Comparison of ENCODE assay signal across 16 cellular contexts in the genomic region with DNA sequence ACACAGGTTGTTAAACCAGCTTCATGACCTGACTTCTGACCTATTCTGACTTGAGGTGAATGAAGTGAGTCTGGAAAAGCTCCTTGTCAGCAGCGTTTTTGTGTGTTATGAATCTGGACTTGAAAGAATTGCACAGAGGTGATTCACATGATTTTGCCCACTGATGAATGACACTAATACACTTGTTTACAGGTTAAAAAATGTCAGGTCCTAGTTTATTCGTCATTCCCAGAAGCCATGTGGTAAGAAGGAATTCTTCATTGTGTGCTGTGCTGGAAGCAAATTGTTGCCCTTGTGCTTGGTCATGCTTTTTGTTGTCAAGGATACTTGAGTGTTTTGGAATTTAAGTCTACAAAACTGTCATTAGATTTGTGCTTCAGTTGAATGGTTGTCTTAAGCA. TPM values are rescaled to one million over a fixed set of nuclear protein-coding genes. Genes with fewer than 3 reads are reported as not detected.
DNase-seq lines count a peak whose midpoint lies in the region; ATAC-seq, FAIRE-seq and TF ChIP-seq lines count a peak whose summit lies in the region.
"Had no signal": no experiment of that assay in that cellular context is flagged by ENCODE, and none has a peak within 500 bp of the region (broad histone marks: within the 10 kb centered on the region; RNA-seq: fewer than 3 reads in every experiment).

No MANE protein-coding gene starts in this region.

- no peak for TF ChIP-seq CTCF in astrocyte (IDR thresholded peaks at IDR 0.05; ENCODE audit: insufficient read depth, low read depth, low read length)

- H3K27ac ChIP-seq in astrocyte (ENCODE audit: low read depth, low read length): peak overlapping the region; percentile 32
- H3K27ac ChIP-seq: HL-60, SJCRH30 had no signal

- no peak for TF ChIP-seq POLR2A in H54 (IDR thresholded peaks at IDR 0.05; ENCODE audit: low read depth, low read length)

- no peak overlapping the region for H3K4me3 ChIP-seq in astrocyte (ENCODE audit: insufficient read depth, low read depth, low read length)
- H3K4me3 ChIP-seq: SJCRH30 had no signal

- H3K9ac ChIP-seq in astrocyte (ENCODE audit: low read length): no peak overlapping the region

- H3K4me1 Mint-ChIP-seq in astrocyte (ENCODE audit: low read depth, unreplicated experiment): peaks cover 5% of the 10 kb centered on the region

- no peak overlapping the region for H2AFZ ChIP-seq in astrocyte (ENCODE audit: low read depth, low read length)

- peaks cover 1% of the 10 kb centered on the region for H3K9me3 Mint-ChIP-seq in astrocyte (ENCODE audit: unreplicated experiment)
- H3K9me3 Mint-ChIP-seq: activated naive CD4-positive, alpha-beta T cell treated with anti-CD3 and anti-CD28 coated beads for 36 hours had no signal

- peak overlapping the region; percentile 90 for H3K27ac Mint-ChIP-seq in astrocyte (ENCODE audit: unreplicated experiment)
- H3K27ac Mint-ChIP-seq: activated naive CD4-positive, alpha-beta T cell treated with anti-CD3 and anti-CD28 coated beads for 36 hours had no signal

- peaks cover 3% of the 10 kb centered on the region for H3K36me3 ChIP-seq in astrocyte (ENCODE audit: insufficient read depth, low read length)
- H3K36me3 ChIP-seq: SJCRH30 had no signal

- peaks cover 2% of the 10 kb centered on the region for H3K27me3 Mint-ChIP-seq in astrocyte (ENCODE audit: low read depth, unreplicated experiment)

- in situ Hi-C loops in ACHN (cut with HindIII; ENCODE audit: low pct_ligation_motif_present, low pct_unique_long_range_greater_than_20kb, low sequenced_read_pairs): no loop called here

- H3K4me2 ChIP-seq in astrocyte (ENCODE audit: low read length): no peak overlapping the region

- H3K27me3 ChIP-seq in astrocyte (ENCODE audit: insufficient read depth, low read length): no peaks in the 10 kb centered on the region
- H3K27me3 ChIP-seq: SJCRH30 had no signal

- H3K4me3 Mint-ChIP-seq in astrocyte (ENCODE audit: unreplicated experiment): no peak overlapping the region
- H3K4me3 Mint-ChIP-seq: activated naive CD4-positive, alpha-beta T cell treated with anti-CD3 and anti-CD28 coated beads for 36 hours had no signal

- no peaks in the 10 kb centered on the region for H3K4me1 ChIP-seq in astrocyte (ENCODE audit: insufficient read depth, low read length)
- H3K4me1 ChIP-seq: SJCRH30 had no signal

- H3K79me2 ChIP-seq in astrocyte (ENCODE audit: insufficient read depth, low read length): no peaks in the 10 kb centered on the region

- DNase-seq in ACHN: peak; percentile 4
- DNase-seq in H54 (ENCODE audit: insufficient read length, low spot score): peak; percentile 6
- DNase-seq in astrocyte (ENCODE audit: low read depth): peak; percentile 97
- peak; percentile 89 for DNase-seq in iris pigment epithelial cell (ENCODE audit: low read depth)
- no peak for DNase-seq in ureter (ENCODE audit: low spot score)
- DNase-seq in NK-92 (lab: John Stamatoyannopoulos, UW; ENCODE audit: unreplicated experiment): no peak
- DNase-seq: activated naive CD4-positive, alpha-beta T cell treated with anti-CD3 and anti-CD28 coated beads for 36 hours; AML-193; DND-41; MM.1S; NCI-H2081 treated with DMSO at 0.1 percent for 48 hours; SJCRH30 had no signal

- FAIRE-seq in H54 (lab: Jason Lieb, UNC) (no peak), astrocyte (lab: Jason Lieb, UNC) (peak; percentile 5)
- FAIRE-seq: GM19239 had no signal

- peaks cover 7% of the 10 kb centered on the region for H3K36me3 Mint-ChIP-seq in astrocyte (ENCODE audit: low read depth, unreplicated experiment)

- H4K20me1 ChIP-seq in astrocyte (ENCODE audit: insufficient read depth, low read length): no peaks in the 10 kb centered on the region

- no peaks in the 10 kb centered on the region for H3K9me3 ChIP-seq in astrocyte (ENCODE audit: insufficient read depth, low read depth, low read length)
- H3K9me3 ChIP-seq: SJCRH30 had no signal

- ATAC-seq in HG03460 (IDR thresholded peaks at IDR 0.05; ENCODE audit: unreplicated experiment): no peak
- no peak for ATAC-seq in GM21619 (IDR thresholded peaks at IDR 0.05; ENCODE audit: unreplicated experiment)

RNA-seq across cellular contexts. Expression of a gene that starts 15.5 kb away (rescaled TPM):
- total RNA-seq in astrocyte (38.0 and 39.9 TPM in 2 replicates), ureter (55.3 TPM)

Comparison
In these comparisons a context has a peak if more than half of its experiments do, and no peak if none do; other contexts are left out.
1. DNase-seq: peak in ACHN (single experiment), H54 (single experiment), astrocyte (single experiment) and iris pigment epithelial cell (single experiment); none in ureter (single experiment) and NK-92 (single experiment).